In genomic region chr7:151518105-151518780, GRCh38 we compare ENCODE assay signal across 1 cellular context.
TF ChIP-seq lines count a peak whose summit lies in the region.

No MANE protein-coding gene starts in this region.

TF ChIP-seq in K562, 482 proteins besides CTCF, POLR2A, EP300 and RAD21 (continued from another document and continues in another):
- TF ChIP-seq, protein P1, sequence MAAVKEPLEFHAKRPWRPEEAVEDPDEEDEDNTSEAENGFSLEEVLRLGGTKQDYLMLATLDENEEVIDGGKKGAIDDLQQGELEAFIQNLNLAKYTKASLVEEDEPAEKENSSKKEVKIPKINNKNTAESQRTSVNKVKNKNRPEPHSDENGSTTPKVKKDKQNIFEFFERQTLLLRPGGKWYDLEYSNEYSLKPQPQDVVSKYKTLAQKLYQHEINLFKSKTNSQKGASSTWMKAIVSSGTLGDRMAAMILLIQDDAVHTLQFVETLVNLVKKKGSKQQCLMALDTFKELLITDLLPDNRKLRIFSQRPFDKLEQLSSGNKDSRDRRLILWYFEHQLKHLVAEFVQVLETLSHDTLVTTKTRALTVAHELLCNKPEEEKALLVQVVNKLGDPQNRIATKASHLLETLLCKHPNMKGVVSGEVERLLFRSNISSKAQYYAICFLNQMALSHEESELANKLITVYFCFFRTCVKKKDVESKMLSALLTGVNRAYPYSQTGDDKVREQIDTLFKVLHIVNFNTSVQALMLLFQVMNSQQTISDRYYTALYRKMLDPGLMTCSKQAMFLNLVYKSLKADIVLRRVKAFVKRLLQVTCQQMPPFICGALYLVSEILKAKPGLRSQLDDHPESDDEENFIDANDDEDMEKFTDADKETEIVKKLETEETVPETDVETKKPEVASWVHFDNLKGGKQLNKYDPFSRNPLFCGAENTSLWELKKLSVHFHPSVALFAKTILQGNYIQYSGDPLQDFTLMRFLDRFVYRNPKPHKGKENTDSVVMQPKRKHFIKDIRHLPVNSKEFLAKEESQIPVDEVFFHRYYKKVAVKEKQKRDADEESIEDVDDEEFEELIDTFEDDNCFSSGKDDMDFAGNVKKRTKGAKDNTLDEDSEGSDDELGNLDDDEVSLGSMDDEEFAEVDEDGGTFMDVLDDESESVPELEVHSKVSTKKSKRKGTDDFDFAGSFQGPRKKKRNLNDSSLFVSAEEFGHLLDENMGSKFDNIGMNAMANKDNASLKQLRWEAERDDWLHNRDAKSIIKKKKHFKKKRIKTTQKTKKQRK (IDR thresholded peaks at IDR 0.05; ENCODE audit: borderline replicate concordance, low read depth, low read length), result no peak
- TF ChIP-seq USF2 (CRISPR knock-in tag; IDR thresholded peaks at IDR 0.05) (no peak), KAT7 (CRISPR knock-in tag; IDR thresholded peaks at IDR 0.05; ENCODE audit: borderline replicate concordance) (no peak), PTTG1 (tag; IDR thresholded peaks at IDR 0.05; ENCODE audit: low read depth) (no peak), SMARCA4 (IDR thresholded peaks at IDR 0.05) (no peak), PURB (CRISPR knock-in tag; IDR thresholded peaks at IDR 0.05; ENCODE audit: low read depth) (no peak), RBM34 (IDR thresholded peaks at IDR 0.05; ENCODE audit: borderline replicate concordance, insufficient read depth, low read length) (no peak), POLR2AphosphoS5 (IDR thresholded peaks at IDR 0.05; ENCODE audit: control insufficient read depth, insufficient read depth, low read depth, low read length) (no peak; the same call in 1 of the 2 replicates), BCL6 (CRISPR knock-in tag; IDR thresholded peaks at IDR 0.05) (no peak), SLC30A9 (CRISPR knock-in tag; IDR thresholded peaks at IDR 0.05) (no peak), TCF15 (CRISPR knock-in tag; IDR thresholded peaks at IDR 0.05) (no peak), RBM17 (IDR thresholded peaks at IDR 0.05; ENCODE audit: borderline replicate concordance, low read depth, low read length) (no peak), MTA3 (IDR thresholded peaks at IDR 0.05; ENCODE audit: borderline replicate concordance) (peak; percentile 48; the same call in 1 of the 2 replicates), ZNF707 (CRISPR knock-in tag; conservative IDR thresholded peaks at IDR 0.05) (no peak), CBX3 (IDR thresholded peaks at IDR 0.05; ENCODE audit: borderline replicate concordance in 1 of 2, low read length in 2 of 2) (no peak), MAFK (IDR thresholded peaks at IDR 0.05; ENCODE audit: low read length) (no peak), ARNT (IDR thresholded peaks at IDR 0.05) (no peak), ATF1 (CRISPR knock-in tag; IDR thresholded peaks at IDR 0.05) (no peak), ATF1 (tag; IDR thresholded peaks at IDR 0.05) (no peak), ILK (tag; IDR thresholded peaks at IDR 0.05; ENCODE audit: borderline replicate concordance, low read depth) (no peak), ZNF780A (CRISPR knock-in tag; IDR thresholded peaks at IDR 0.05) (no peak), ZNF551 (CRISPR knock-in tag; IDR thresholded peaks at IDR 0.05) (no peak), DPF2 (IDR thresholded peaks at IDR 0.05) (0 out of 2 replicates have a peak, but pooled peaks have one; percentile 18), SUPT5H (IDR thresholded peaks at IDR 0.05) (no peak), FOXJ2 (tag; IDR thresholded peaks at IDR 0.05) (no peak; the same call in 1 of the 2 replicates), ZNF280A (IDR thresholded peaks at IDR 0.05; ENCODE audit: low read depth, partially characterized antibody) (no peak), CAMTA2 (CRISPR knock-in tag; conservative IDR thresholded peaks at IDR 0.05) (no peak), BRD4 (IDR thresholded peaks at IDR 0.05) (0 out of 2 replicates have a peak, but pooled peaks have one; percentile 11), E2F1 (CRISPR knock-in tag; IDR thresholded peaks at IDR 0.05) (no peak)
- TF ChIP-seq, protein P2, sequence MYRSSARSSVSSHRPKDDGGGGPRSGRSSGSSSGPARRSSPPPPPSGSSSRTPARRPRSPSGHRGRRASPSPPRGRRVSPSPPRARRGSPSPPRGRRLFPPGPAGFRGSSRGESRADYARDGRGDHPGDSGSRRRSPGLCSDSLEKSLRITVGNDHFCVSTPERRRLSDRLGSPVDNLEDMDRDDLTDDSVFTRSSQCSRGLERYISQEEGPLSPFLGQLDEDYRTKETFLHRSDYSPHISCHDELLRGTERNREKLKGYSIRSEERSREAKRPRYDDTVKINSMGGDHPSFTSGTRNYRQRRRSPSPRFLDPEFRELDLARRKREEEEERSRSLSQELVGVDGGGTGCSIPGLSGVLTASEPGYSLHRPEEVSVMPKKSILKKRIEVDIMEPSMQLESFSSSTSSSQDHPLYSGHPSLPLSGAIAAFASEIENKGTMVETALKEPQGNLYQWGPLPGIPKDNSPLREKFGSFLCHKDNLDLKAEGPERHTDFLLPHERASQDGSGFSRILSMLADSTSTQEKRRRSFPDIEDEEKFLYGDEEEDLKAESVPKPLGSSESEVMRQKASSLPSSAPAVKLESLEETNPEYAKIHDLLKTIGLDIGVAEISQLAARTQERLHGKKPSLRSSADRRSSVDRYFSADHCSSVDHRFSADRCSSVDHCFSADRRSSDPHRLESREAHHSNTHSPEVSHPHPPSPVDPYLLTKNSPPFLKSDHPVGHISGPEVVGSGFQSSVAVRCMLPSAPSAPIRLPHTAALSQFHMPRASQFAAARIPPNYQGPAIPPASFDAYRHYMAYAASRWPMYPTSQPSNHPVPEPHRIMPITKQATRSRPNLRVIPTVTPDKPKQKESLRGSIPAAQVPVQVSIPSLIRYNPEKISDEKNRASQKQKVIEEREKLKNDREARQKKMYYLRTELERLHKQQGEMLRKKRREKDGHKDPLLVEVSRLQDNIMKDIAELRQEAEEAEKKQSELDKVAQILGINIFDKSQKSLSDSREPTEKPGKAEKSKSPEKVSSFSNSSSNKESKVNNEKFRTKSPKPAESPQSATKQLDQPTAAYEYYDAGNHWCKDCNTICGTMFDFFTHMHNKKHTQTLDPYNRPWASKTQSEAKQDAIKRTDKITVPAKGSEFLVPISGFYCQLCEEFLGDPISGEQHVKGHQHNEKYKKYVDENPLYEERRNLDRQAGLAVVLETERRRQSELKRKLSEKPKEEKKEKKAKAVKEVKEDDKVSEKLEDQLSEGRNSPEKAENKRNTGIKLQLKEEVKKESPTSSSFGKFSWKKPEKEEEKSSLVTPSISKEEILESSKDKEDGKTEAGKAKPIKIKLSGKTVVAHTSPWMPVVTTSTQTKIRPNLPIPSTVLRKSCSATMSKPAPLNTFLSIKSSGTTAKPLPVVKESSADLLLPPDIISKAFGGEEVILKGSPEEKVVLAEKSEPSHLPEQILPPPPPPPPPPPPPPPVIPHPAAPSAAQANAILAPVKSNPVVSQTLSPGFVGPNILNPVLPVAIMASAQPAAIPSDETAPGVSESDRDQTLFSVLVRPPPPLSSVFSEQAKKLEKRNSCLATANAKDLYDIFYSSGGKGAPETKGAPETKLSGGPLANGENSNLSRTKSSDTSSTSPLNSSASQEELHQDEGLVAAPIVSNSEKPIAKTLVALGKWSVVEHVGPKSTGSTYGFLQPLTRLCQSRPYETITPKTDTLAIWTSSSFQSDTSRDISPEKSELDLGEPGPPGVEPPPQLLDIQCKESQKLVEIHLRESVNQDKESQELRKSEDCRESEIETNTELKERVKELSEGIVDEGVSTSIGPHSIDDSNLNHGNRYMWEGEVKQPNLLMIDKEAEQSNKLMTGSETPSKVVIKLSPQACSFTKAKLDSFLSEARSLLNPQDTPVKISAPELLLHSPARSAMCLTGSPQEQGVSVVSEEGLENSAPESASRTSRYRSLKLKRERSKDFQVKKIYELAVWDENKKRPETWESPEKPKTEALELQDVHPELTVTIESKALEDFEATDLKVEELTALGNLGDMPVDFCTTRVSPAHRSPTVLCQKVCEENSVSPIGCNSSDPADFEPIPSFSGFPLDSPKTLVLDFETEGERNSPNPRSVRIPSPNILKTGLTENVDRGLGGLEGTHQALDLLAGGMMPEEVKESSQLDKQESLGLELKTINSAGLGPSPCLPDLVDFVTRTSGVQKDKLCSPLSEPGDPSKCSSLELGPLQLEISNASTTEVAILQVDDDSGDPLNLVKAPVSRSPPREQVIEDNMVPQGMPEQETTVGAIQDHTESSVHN (IDR thresholded peaks at IDR 0.05; ENCODE audit: borderline replicate concordance in 1 of 2, low read depth in 1 of 2), result no peak
- TF ChIP-seq, protein P3, sequence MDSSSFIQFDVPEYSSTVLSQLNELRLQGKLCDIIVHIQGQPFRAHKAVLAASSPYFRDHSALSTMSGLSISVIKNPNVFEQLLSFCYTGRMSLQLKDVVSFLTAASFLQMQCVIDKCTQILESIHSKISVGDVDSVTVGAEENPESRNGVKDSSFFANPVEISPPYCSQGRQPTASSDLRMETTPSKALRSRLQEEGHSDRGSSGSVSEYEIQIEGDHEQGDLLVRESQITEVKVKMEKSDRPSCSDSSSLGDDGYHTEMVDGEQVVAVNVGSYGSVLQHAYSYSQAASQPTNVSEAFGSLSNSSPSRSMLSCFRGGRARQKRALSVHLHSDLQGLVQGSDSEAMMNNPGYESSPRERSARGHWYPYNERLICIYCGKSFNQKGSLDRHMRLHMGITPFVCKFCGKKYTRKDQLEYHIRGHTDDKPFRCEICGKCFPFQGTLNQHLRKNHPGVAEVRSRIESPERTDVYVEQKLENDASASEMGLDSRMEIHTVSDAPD (CRISPR knock-in tag; IDR thresholded peaks at IDR 0.05), result no peak
- TF ChIP-seq, protein P4, sequence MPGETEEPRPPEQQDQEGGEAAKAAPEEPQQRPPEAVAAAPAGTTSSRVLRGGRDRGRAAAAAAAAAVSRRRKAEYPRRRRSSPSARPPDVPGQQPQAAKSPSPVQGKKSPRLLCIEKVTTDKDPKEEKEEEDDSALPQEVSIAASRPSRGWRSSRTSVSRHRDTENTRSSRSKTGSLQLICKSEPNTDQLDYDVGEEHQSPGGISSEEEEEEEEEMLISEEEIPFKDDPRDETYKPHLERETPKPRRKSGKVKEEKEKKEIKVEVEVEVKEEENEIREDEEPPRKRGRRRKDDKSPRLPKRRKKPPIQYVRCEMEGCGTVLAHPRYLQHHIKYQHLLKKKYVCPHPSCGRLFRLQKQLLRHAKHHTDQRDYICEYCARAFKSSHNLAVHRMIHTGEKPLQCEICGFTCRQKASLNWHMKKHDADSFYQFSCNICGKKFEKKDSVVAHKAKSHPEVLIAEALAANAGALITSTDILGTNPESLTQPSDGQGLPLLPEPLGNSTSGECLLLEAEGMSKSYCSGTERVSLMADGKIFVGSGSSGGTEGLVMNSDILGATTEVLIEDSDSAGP (CRISPR knock-in tag; IDR thresholded peaks at IDR 0.05), result no peak
- TF ChIP-seq, protein P5, sequence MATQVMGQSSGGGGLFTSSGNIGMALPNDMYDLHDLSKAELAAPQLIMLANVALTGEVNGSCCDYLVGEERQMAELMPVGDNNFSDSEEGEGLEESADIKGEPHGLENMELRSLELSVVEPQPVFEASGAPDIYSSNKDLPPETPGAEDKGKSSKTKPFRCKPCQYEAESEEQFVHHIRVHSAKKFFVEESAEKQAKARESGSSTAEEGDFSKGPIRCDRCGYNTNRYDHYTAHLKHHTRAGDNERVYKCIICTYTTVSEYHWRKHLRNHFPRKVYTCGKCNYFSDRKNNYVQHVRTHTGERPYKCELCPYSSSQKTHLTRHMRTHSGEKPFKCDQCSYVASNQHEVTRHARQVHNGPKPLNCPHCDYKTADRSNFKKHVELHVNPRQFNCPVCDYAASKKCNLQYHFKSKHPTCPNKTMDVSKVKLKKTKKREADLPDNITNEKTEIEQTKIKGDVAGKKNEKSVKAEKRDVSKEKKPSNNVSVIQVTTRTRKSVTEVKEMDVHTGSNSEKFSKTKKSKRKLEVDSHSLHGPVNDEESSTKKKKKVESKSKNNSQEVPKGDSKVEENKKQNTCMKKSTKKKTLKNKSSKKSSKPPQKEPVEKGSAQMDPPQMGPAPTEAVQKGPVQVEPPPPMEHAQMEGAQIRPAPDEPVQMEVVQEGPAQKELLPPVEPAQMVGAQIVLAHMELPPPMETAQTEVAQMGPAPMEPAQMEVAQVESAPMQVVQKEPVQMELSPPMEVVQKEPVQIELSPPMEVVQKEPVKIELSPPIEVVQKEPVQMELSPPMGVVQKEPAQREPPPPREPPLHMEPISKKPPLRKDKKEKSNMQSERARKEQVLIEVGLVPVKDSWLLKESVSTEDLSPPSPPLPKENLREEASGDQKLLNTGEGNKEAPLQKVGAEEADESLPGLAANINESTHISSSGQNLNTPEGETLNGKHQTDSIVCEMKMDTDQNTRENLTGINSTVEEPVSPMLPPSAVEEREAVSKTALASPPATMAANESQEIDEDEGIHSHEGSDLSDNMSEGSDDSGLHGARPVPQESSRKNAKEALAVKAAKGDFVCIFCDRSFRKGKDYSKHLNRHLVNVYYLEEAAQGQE (CRISPR knock-in tag; IDR thresholded peaks at IDR 0.05; ENCODE audit: low read depth), result no peak
